ENCODE assay signal across 1 cellular context in the genomic region with DNA sequence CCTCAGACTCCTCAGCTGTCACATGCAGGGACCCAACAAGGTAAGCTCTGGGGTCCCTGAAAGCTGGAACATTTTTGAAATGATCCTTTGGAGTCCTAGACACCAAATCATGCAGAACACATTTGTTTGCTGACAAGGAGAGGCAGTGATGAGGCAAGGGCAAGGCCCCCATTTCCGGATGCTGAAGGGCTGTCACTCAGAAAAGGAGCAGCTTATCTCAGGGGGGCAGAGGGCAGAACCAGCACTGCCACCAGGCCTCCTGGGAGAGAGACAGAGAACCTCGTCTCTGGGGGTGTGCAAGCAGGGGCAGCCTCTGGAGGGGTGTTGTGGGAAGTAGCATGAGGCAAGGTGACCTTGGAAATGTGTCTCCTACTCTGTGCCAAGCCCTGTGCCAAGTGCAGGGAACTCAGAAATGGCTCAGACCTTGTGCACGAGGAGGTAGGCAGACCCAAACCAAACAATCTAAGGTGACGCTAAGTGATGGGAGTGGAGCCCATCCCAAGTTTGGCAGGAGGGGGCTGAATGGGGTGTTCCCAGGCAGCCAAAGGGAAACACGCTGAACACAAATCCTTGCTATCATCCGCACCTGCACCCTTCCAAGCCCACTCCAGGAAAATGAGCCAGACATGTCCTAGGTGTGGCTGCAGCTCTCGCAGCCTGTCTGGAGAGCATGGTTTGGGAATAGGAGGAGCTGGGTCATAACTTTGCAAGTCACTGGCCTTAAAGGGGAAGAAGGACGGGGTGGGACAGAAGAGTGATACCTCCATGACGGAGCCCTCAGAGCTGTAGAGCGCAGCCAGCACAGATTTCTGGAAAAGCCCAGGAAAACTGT.
TF ChIP-seq lines count a peak whose summit lies in the region.

No MANE protein-coding gene starts in this region.

TF ChIP-seq in GM12878, 131 proteins besides CTCF, POLR2A, EP300 and RAD21 (continued from another document):
- TF ChIP-seq, protein P1, sequence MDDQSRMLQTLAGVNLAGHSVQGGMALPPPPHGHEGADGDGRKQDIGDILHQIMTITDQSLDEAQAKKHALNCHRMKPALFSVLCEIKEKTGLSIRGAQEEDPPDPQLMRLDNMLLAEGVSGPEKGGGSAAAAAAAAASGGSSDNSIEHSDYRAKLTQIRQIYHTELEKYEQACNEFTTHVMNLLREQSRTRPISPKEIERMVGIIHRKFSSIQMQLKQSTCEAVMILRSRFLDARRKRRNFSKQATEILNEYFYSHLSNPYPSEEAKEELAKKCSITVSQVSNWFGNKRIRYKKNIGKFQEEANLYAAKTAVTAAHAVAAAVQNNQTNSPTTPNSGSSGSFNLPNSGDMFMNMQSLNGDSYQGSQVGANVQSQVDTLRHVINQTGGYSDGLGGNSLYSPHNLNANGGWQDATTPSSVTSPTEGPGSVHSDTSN (IDR thresholded peaks at IDR 0.05; ENCODE audit: insufficient replicate concordance, low read depth, low read length), result peak; percentile 8
- TF ChIP-seq ZNF217 (IDR thresholded peaks at IDR 0.05), result no peak
